1 cellular context compared by ENCODE assay signal in the genomic region with DNA sequence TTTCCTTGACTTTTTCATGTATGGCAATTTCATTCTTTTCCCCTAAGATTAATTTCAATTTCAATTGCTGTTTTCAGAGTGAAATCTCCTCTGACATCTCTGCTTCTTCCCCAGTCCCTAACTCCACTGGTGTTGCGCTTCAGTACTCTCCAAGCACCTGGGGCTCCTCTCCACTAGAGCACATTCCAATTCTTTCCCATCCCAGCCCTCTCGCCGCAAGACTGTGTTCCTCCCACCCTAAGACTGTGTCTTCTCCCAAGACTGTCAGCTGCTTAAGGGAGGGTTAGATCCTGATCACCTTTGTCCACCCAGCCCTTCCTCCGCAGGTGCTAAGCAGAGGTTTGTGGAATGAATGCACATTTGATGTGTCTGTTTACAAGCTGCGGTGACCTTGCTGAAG.
TF ChIP-seq lines count a peak whose summit lies in the region.

No MANE protein-coding gene starts in this region.

TF ChIP-seq in H1, 55 proteins besides CTCF, POLR2A, EP300 and RAD21 (continued from another document):
- TF ChIP-seq, protein P1, sequence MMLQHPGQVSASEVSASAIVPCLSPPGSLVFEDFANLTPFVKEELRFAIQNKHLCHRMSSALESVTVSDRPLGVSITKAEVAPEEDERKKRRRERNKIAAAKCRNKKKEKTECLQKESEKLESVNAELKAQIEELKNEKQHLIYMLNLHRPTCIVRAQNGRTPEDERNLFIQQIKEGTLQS (IDR thresholded peaks at IDR 0.05; ENCODE audit: insufficient read depth, low read depth, low read length), result no peak
- TF ChIP-seq SIN3A (conservative IDR thresholded peaks at IDR 0.05 in 1 of 2, IDR thresholded peaks at IDR 0.05 in 1 of 2; ENCODE audit: low read depth in 1 of 2, low read length in 2 of 2) (no peak), SIX5 (IDR thresholded peaks at IDR 0.05; ENCODE audit: low read depth, low read length) (no peak), TCF12 (IDR thresholded peaks at IDR 0.05; ENCODE audit: low read depth, low read length) (no peak), NRF1 (IDR thresholded peaks at IDR 0.05; ENCODE audit: low read depth, low read length) (no peak), CBX8 (IDR thresholded peaks at IDR 0.05; ENCODE audit: borderline replicate concordance, low read depth, low read length) (no peak), KDM5A (IDR thresholded peaks at IDR 0.05; ENCODE audit: low read length) (no peak), TAF7 (optimal IDR thresholded peaks at IDR 0.05; ENCODE audit: borderline replicate concordance, low read depth, low read length) (no peak), CHD1 (IDR thresholded peaks at IDR 0.05; ENCODE audit: low read depth, low read length) (no peak)
